In the genomic region with DNA sequence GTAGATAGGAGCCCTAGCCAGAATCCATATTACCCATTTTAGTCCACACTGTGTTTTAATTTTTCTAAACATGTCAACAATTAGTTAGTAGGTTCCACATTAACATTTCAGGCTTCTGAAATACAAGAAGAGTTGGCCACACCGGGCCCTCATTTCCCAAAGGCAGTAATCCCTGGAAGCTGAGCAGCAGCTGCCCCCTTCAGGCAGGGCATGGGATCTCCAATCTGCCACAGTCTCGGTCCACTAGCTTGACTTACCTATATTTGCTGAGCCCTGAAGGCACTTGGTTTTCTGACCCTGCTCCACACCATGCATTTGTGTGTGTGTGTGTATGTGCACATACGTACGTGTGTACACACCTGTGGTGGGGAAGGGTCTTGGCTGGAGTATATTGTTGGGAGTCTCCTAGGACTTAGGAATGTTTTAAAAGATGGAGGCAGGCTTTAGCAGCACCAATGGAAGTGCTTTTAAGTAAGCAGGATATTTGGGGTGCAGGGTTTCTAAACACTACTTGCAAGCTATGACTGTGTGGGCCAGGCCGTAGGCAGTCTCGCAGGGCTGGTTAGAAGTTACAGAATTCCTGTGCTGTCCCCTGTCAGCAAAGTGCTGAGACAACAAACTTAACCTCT, we compare ENCODE assay signal across 9 cellular contexts.
A peak's percentile ranks its signal among the peaks of the same experiment; 100 is the strongest.
DNase-seq lines count a peak whose midpoint lies in the region; ATAC-seq and TF ChIP-seq lines count a peak whose summit lies in the region.
"Had no signal": no experiment of that assay in that cellular context is flagged by ENCODE, and none has a peak within 500 bp of the region (broad histone marks: within the 10 kb centered on the region; RNA-seq: fewer than 3 reads in every experiment).

No MANE protein-coding gene starts in this region.

- 37% methylated on average over 5 of the region's 6 CpGs for WGBS in mammary epithelial cell (ENCODE audit: low coverage, missing lambda C conversion rate)
- 23% methylated on average over 6 of the region's 6 CpGs for WGBS in smooth muscle cell (ENCODE audit: low lambda C conversion rate)

- H3K27me3 Mint-ChIP-seq in activated CD4-positive, alpha-beta T cell treated with anti-CD3 and anti-CD28 coated beads for 36 hours: no peaks in the 10 kb centered on the region

- H4K20me1 ChIP-seq in mammary epithelial cell (ENCODE audit: insufficient read depth, low read length): no peaks in the 10 kb centered on the region
- no peaks in the 10 kb centered on the region for H4K20me1 ChIP-seq in smooth muscle cell (ENCODE audit: low read depth)
- H4K20me1 ChIP-seq: BLaER1 treated with 17β-estradiol and CSF1 and Interleukin-3, amounts not matched to agents 10 nM and 100 nM had no signal

- H3K4me1 Mint-ChIP-seq in activated CD4-positive, alpha-beta T cell treated with anti-CD3 and anti-CD28 coated beads for 36 hours: no peaks in the 10 kb centered on the region

- no peak overlapping the region for H3K4me2 ChIP-seq in mammary epithelial cell (ENCODE audit: insufficient read depth, low read depth, low read length)
- H3K4me2 ChIP-seq in smooth muscle cell: no peak overlapping the region
- H3K4me2 ChIP-seq: BLaER1 treated with 17β-estradiol and CSF1 and Interleukin-3, amounts not matched to agents 10 nM and 100 nM had no signal

- in situ Hi-C loops in mammary epithelial cell (cut with MboI; ENCODE audit: low sequenced_read_pairs in 2 of 2): loop anchor here in 1 of 2 donors (25.0 kb wide), 1 partner anchor 581 kb away; no protein-coding TSS in a partner anchor

- no peak overlapping the region for H3K4me3 Mint-ChIP-seq in activated CD4-positive, alpha-beta T cell treated with anti-CD3 and anti-CD28 coated beads for 36 hours

- H3K27me3 ChIP-seq in mammary epithelial cell (ENCODE audit: insufficient read depth, low read length) (no peaks in the 10 kb centered on the region), smooth muscle cell (ENCODE audit: low read depth) (peaks cover 5% of the 10 kb centered on the region)
- H3K27me3 ChIP-seq: BLaER1 treated with 17β-estradiol and CSF1 and Interleukin-3, amounts not matched to agents 10 nM and 100 nM had no signal

- peak; percentile 30 for DNase-seq in activated CD4-positive, alpha-beta T cell treated with anti-CD3 and anti-CD28 coated beads for 36 hours
- no peak for DNase-seq in activated CD4-positive, alpha-beta T cell treated with anti-CD3 and anti-CD28 coated beads for 4 hours
- DNase-seq in NAMALWA (ENCODE audit: low spot score) (peak; percentile 22), mammary epithelial cell (peak; percentile 16), smooth muscle cell (lab: John Stamatoyannopoulos, UW; ENCODE audit: unreplicated experiment) (no peak)
- DNase-seq in activated effector memory CD4-positive, alpha-beta T cell treated with Interleukin-2 at 50 U/mL for 16 hours: no peak
- no peak for DNase-seq in stimulated activated naive CD4-positive, alpha-beta T cell (lab: John Stamatoyannopoulos, UW)

- no peak overlapping the region for H2AFZ ChIP-seq in mammary epithelial cell (ENCODE audit: low read depth, low read length)
- no peak overlapping the region for H2AFZ ChIP-seq in smooth muscle cell (ENCODE audit: low read depth)

- H3K36me3 ChIP-seq in mammary epithelial cell (ENCODE audit: insufficient read depth, low read length) (no peaks in the 10 kb centered on the region), smooth muscle cell (ENCODE audit: low read depth) (no peaks in the 10 kb centered on the region)
- H3K36me3 ChIP-seq: BLaER1 treated with 17β-estradiol and CSF1 and Interleukin-3, amounts not matched to agents 10 nM and 100 nM had no signal

- H3F3A ChIP-seq in smooth muscle cell (ENCODE audit: low read depth): no peaks in the 10 kb centered on the region

- peaks cover 3% of the 10 kb centered on the region for H3K9me3 Mint-ChIP-seq in activated CD4-positive, alpha-beta T cell treated with anti-CD3 and anti-CD28 coated beads for 36 hours (ENCODE audit: low read depth)

- BruUV-seq in mammary epithelial cell (replicated peaks; lab: Mats Ljungman, UMichigan): no TSS peak

- no peak for ATAC-seq in activated CD4-positive, alpha-beta T cell treated with anti-CD3 and anti-CD28 coated beads for 36 hours
- ATAC-seq in GM19463 (IDR thresholded peaks at IDR 0.05; ENCODE audit: unreplicated experiment): no peak

- intact Hi-C loops in activated CD4-positive, alpha-beta T cell treated with anti-CD3 and anti-CD28 coated beads for 36 hours (cut with DNase I, micrococcal nuclease): loop anchor here in 1 of 2 experiments (2.0 kb wide), 1 partner anchor 588 kb away; no protein-coding TSS in a partner anchor
- intact Hi-C loops in mammary epithelial cell (cut with micrococcal nuclease): loop anchor here (2.0 to 10.0 kb wide), 3 partner anchors 588 to 938 kb away; partner anchors contain the start of gene STAG1

- no peak overlapping the region for H3K27ac Mint-ChIP-seq in activated CD4-positive, alpha-beta T cell treated with anti-CD3 and anti-CD28 coated beads for 36 hours

- CTCF ChIA-PET in activated CD4-positive, alpha-beta T cell treated with anti-CD3 and anti-CD28 coated beads for 36 hours (lab: Charles Lee): interaction anchor here (0.7 kb wide), 1 partner anchor 508 kb away, joined by 3 read pairs; no protein-coding TSS in a partner anchor
- CTCF ChIA-PET in mammary epithelial cell (lab: Charles Lee; ENCODE audit: low non-redundant PET): interaction anchor here (0.5 kb wide), 1 partner anchor 296 kb away, joined by 10 read pairs; no protein-coding TSS in a partner anchor

- no peaks in the 10 kb centered on the region for H3K4me1 ChIP-seq in mammary epithelial cell (ENCODE audit: insufficient read depth, low read length)
- H3K4me1 ChIP-seq in smooth muscle cell (ENCODE audit: low read depth): peaks cover 5% of the 10 kb centered on the region
- H3K4me1 ChIP-seq: BLaER1 treated with 17β-estradiol and CSF1 and Interleukin-3, amounts not matched to agents 10 nM and 100 nM had no signal

- no peaks in the 10 kb centered on the region for H3K79me2 ChIP-seq in mammary epithelial cell (ENCODE audit: insufficient read depth, low read length)
- no peaks in the 10 kb centered on the region for H3K79me2 ChIP-seq in smooth muscle cell (ENCODE audit: low read depth)

- H3K4me3 ChIP-seq in mammary epithelial cell (replicated peaks in 1 of 3; ENCODE audit: insufficient read depth in 1 of 3, low read depth in 2 of 3, low read length in 3 of 3): no peak overlapping the region
- no peak overlapping the region for H3K4me3 ChIP-seq in smooth muscle cell
- H3K4me3 ChIP-seq: BLaER1 treated with 17β-estradiol and CSF1 and Interleukin-3, amounts not matched to agents 10 nM and 100 nM had no signal

- TF ChIP-seq CTCF in mammary epithelial cell (conservative IDR thresholded peaks at IDR 0.05 in 1 of 2, IDR thresholded peaks at IDR 0.05 in 1 of 2; ENCODE audit: extremely low read depth in 1 of 2, insufficient read depth in 1 of 2, low read depth in 1 of 2, low read length in 2 of 2) (peak; percentile 71 to 82), smooth muscle cell (IDR thresholded peaks at IDR 0.05; ENCODE audit: borderline replicate concordance, insufficient read depth, poor library complexity, severe bottlenecking) (peak; percentile 54)

- H3K27ac ChIP-seq in mammary epithelial cell (ENCODE audit: insufficient read depth, low read depth, low read length): no peak overlapping the region
- H3K27ac ChIP-seq in smooth muscle cell (ENCODE audit: low read depth): no peak overlapping the region
- H3K27ac ChIP-seq: BLaER1 treated with 17β-estradiol and CSF1 and Interleukin-3, amounts not matched to agents 10 nM and 100 nM had no signal

- no peak overlapping the region for H3K9ac ChIP-seq in mammary epithelial cell (ENCODE audit: insufficient read depth, low read length)
- no peak overlapping the region for H3K9ac ChIP-seq in smooth muscle cell (ENCODE audit: low read depth)
- H3K9ac ChIP-seq: BLaER1 treated with 17β-estradiol and CSF1 and Interleukin-3, amounts not matched to agents 10 nM and 100 nM had no signal

- H3K9me3 ChIP-seq in mammary epithelial cell (replicated peaks; ENCODE audit: insufficient read depth, low read length) (no peaks in the 10 kb centered on the region), smooth muscle cell (replicated peaks; ENCODE audit: low read depth) (no peaks in the 10 kb centered on the region)

- no peaks in the 10 kb centered on the region for H3K36me3 Mint-ChIP-seq in activated CD4-positive, alpha-beta T cell treated with anti-CD3 and anti-CD28 coated beads for 36 hours (ENCODE audit: low read depth)

- POLR2A ChIA-PET in activated CD4-positive, alpha-beta T cell treated with anti-CD3 and anti-CD28 coated beads for 36 hours (lab: Charles Lee): no interaction called here

- dilution Hi-C loops in mammary epithelial cell (cut with HindIII; ENCODE audit: low sequenced_read_pairs): no loop called here

Comparison
In these comparisons a context has a peak if more than half of its experiments do, and no peak if none do; other contexts are left out.
1. DNase-seq: peak in activated CD4-positive, alpha-beta T cell treated with anti-CD3 and anti-CD28 coated beads for 36 hours (single experiment), NAMALWA (single experiment) and mammary epithelial cell (single experiment); none in activated CD4-positive, alpha-beta T cell treated with anti-CD3 and anti-CD28 coated beads for 4 hours (0 of 2), smooth muscle cell (single experiment), activated effector memory CD4-positive, alpha-beta T cell treated with Interleukin-2 at 50 U/mL for 16 hours (single experiment) and stimulated activated naive CD4-positive, alpha-beta T cell (0 of 6).